In genomic region chr7:7165372-7165771, GRCh38 we compare ENCODE assay signal across 22 cellular contexts.
"Had no signal": no experiment of that assay in that cellular context is flagged by ENCODE, and none has a peak within 500 bp of the region (broad histone marks: within the 10 kb centered on the region; RNA-seq: fewer than 3 reads in every experiment).

No MANE protein-coding gene starts in this region.

- DNase-seq: dorsolateral prefrontal cortex; effector CD8-positive, alpha-beta T cell; heart right ventricle; hypothalamus; kidney glomerular epithelial cell; mammary epithelial cell; natural killer cell; posterior cingulate gyrus; sigmoid colon; stimulated activated CD4-positive, alpha-beta T cell treated with anti-CD3 and anti-CD28 coated beads, Interleukin-2, amount 100 ng/mL, for 24 hours; stimulated activated CD4-positive, alpha-beta T cell treated with anti-CD3 and anti-CD28 coated beads, Interleukin-4, amount 100 ng/mL, for 4 hours; stimulated activated naive CD4-positive, alpha-beta T cell treated with Interleukin-2 at 50 U/mL for 16 hours; thyroid gland; uterus had no signal

- H3K4me1 Mint-ChIP-seq: neural crest cell had no signal

- H3K27ac ChIP-seq: coronary artery, dorsolateral prefrontal cortex, heart right ventricle, right atrium auricular region, sigmoid colon, skin epidermis, suprapubic skin, thyroid gland, uterus had no signal

- H3K27me3 ChIP-seq: dorsolateral prefrontal cortex, heart right ventricle, right atrium auricular region, sigmoid colon, suprapubic skin, thyroid gland, uterus had no signal

- H3K27me3 Mint-ChIP-seq: type B pancreatic cell had no signal

- H3K36me3 ChIP-seq: heart right ventricle, right atrium auricular region, sigmoid colon, suprapubic skin, thyroid gland, uterus had no signal

- H3K36me3 Mint-ChIP-seq: type B pancreatic cell had no signal

- H3K4me3 Mint-ChIP-seq: natural killer cell, neural crest cell, type B pancreatic cell had no signal

- H3K27ac Mint-ChIP-seq: type B pancreatic cell had no signal

- H3K9me3 ChIP-seq: suprapubic skin, thyroid gland, uterus had no signal

- ATAC-seq: esophagus mucosa, heart right ventricle, left lobe of liver, natural killer cell had no signal

- H3K4me3 ChIP-seq: coronary artery, dorsolateral prefrontal cortex, heart right ventricle, right atrium auricular region, sigmoid colon, skin epidermis, suprapubic skin, thyroid gland, uterus had no signal

- H3K4me1 ChIP-seq: heart right ventricle, right atrium auricular region, sigmoid colon, suprapubic skin, thyroid gland, uterus had no signal

- H3K9me3 Mint-ChIP-seq: natural killer cell, neural crest cell had no signal
